10 cellular contexts compared by ENCODE assay signal in the genomic region with DNA sequence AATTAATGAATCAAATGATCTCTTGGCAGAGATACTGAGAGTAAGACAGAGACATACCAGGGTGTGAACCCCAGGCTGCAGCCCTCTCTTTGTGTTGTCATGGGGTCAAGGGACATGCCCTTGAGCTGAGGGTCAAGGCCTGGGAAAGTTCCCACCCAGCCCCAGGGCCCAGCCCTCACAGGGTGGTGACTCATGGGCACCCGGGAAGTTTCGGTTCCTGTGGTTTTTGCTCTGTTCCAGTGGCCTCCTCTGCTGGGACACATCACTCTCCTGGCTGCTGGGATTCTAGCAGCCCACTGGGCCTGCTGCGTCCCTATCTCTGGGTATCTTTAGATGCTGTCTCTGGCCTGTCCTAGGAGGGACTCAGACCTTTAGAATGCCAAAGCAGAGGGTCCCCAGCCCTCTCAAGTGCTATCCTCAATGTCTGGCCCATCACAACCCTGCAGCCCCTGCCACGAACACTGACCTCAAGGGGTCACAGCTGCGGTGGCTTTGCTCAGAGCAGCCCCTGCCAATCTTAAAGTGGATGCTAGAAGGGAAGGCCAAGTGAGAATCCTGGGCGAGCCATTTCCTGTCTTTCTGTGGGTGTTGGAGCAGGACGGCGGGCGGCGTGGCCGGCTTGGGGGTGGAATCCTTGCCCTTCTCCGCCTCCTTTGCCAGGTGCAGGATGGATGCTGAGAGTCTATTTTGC.
DNase-seq lines count a peak whose midpoint lies in the region; ATAC-seq lines count a peak whose summit lies in the region.
"Had no signal": no experiment of that assay in that cellular context is flagged by ENCODE, and none has a peak within 500 bp of the region (broad histone marks: within the 10 kb centered on the region; RNA-seq: fewer than 3 reads in every experiment).

No MANE protein-coding gene starts in this region.

- no peak overlapping the region for H3K4me3 Mint-ChIP-seq in activated naive CD8-positive, alpha-beta T cell treated with anti-CD3 and anti-CD28 coated beads, Interleukin-2, amount 10 ng/mL, durations not matched to agents 7 days and 5 days
- no peak overlapping the region for H3K4me3 Mint-ChIP-seq in activated naive CD8-positive, alpha-beta T cell treated with anti-CD3 and anti-CD28 coated beads for 36 hours
- no peak overlapping the region for H3K4me3 Mint-ChIP-seq in T-helper 17 cell
- no peak overlapping the region for H3K4me3 Mint-ChIP-seq in activated CD4-positive, alpha-beta T cell treated with anti-CD3 and anti-CD28 coated beads, Interleukin-2, amount 10 ng/mL, durations not matched to agents 24 days and 14 days
- H3K4me3 Mint-ChIP-seq: activated naive CD4-positive, alpha-beta T cell treated with anti-CD3 and anti-CD28 coated beads, Interleukin-2, amount 50 U/mL, for 24 hours had no signal

- intact Hi-C loops in aorta (cut with DNase I), result no loop called here
- intact Hi-C loops in activated CD4-positive, alpha-beta T cell treated with anti-CD3 and anti-CD28 coated beads, Interleukin-2, amount 10 ng/mL, durations not matched to agents 24 days and 14 days (cut with micrococcal nuclease), result no loop called here

- ATAC-seq in activated naive CD8-positive, alpha-beta T cell treated with anti-CD3 and anti-CD28 coated beads, Interleukin-2, amount 10 ng/mL, durations not matched to agents 7 days and 5 days (ENCODE audit: low read depth), result no peak
- ATAC-seq in T-helper 17 cell (peak; percentile 42), aorta (ENCODE audit: low FRiP score) (no peak)

- H3K27me3 ChIP-seq in aorta (ENCODE audit: control insufficient read depth in 1 of 2, insufficient read depth in 2 of 2, low read length in 1 of 2), result no peaks in the 10 kb centered on the region

- H3K27ac ChIP-seq in aorta (ENCODE audit: low read depth in 1 of 2, low read length in 2 of 2), result no peak overlapping the region
- H3K27ac ChIP-seq: thoracic aorta had no signal

- peaks cover 67% of the 10 kb centered on the region for H3K4me1 Mint-ChIP-seq in activated naive CD8-positive, alpha-beta T cell treated with anti-CD3 and anti-CD28 coated beads, Interleukin-2, amount 10 ng/mL, durations not matched to agents 7 days and 5 days
- H3K4me1 Mint-ChIP-seq in activated naive CD8-positive, alpha-beta T cell treated with anti-CD3 and anti-CD28 coated beads for 36 hours, result peaks cover 68% of the 10 kb centered on the region
- H3K4me1 Mint-ChIP-seq in T-helper 17 cell, result peaks cover 22% of the 10 kb centered on the region
- H3K4me1 Mint-ChIP-seq in activated CD4-positive, alpha-beta T cell treated with anti-CD3 and anti-CD28 coated beads, Interleukin-2, amount 10 ng/mL, durations not matched to agents 24 days and 14 days, result peaks cover 35% of the 10 kb centered on the region

- no peaks in the 10 kb centered on the region for H3K36me3 ChIP-seq in aorta (ENCODE audit: control insufficient read depth in 1 of 2, insufficient read depth in 2 of 2, low read length in 1 of 2)
- H3K36me3 ChIP-seq: thoracic aorta had no signal

- no peaks in the 10 kb centered on the region for H3K36me3 Mint-ChIP-seq in activated naive CD8-positive, alpha-beta T cell treated with anti-CD3 and anti-CD28 coated beads, Interleukin-2, amount 10 ng/mL, durations not matched to agents 7 days and 5 days
- no peaks in the 10 kb centered on the region for H3K36me3 Mint-ChIP-seq in activated naive CD8-positive, alpha-beta T cell treated with anti-CD3 and anti-CD28 coated beads for 36 hours
- no peaks in the 10 kb centered on the region for H3K36me3 Mint-ChIP-seq in T-helper 17 cell (ENCODE audit: low read depth)
- no peaks in the 10 kb centered on the region for H3K36me3 Mint-ChIP-seq in activated CD4-positive, alpha-beta T cell treated with anti-CD3 and anti-CD28 coated beads, Interleukin-2, amount 10 ng/mL, durations not matched to agents 24 days and 14 days (ENCODE audit: low read depth)
- H3K36me3 Mint-ChIP-seq: activated naive CD4-positive, alpha-beta T cell treated with anti-CD3 and anti-CD28 coated beads, Interleukin-2, amount 50 U/mL, for 24 hours had no signal

- no peaks in the 10 kb centered on the region for H3K27me3 Mint-ChIP-seq in activated naive CD8-positive, alpha-beta T cell treated with anti-CD3 and anti-CD28 coated beads, Interleukin-2, amount 10 ng/mL, durations not matched to agents 7 days and 5 days
- H3K27me3 Mint-ChIP-seq in activated naive CD8-positive, alpha-beta T cell treated with anti-CD3 and anti-CD28 coated beads for 36 hours, result no peaks in the 10 kb centered on the region
- H3K27me3 Mint-ChIP-seq in T-helper 17 cell, result no peaks in the 10 kb centered on the region
- H3K27me3 Mint-ChIP-seq in activated CD4-positive, alpha-beta T cell treated with anti-CD3 and anti-CD28 coated beads, Interleukin-2, amount 10 ng/mL, durations not matched to agents 24 days and 14 days, result peaks cover 15% of the 10 kb centered on the region
- H3K27me3 Mint-ChIP-seq: activated naive CD4-positive, alpha-beta T cell treated with anti-CD3 and anti-CD28 coated beads, Interleukin-2, amount 50 U/mL, for 24 hours had no signal

- H3K9me3 Mint-ChIP-seq in activated naive CD8-positive, alpha-beta T cell treated with anti-CD3 and anti-CD28 coated beads, Interleukin-2, amount 10 ng/mL, durations not matched to agents 7 days and 5 days, result no peaks in the 10 kb centered on the region
- no peaks in the 10 kb centered on the region for H3K9me3 Mint-ChIP-seq in activated naive CD8-positive, alpha-beta T cell treated with anti-CD3 and anti-CD28 coated beads for 36 hours
- H3K9me3 Mint-ChIP-seq in activated CD4-positive, alpha-beta T cell treated with anti-CD3 and anti-CD28 coated beads, Interleukin-2, amount 10 ng/mL, durations not matched to agents 24 days and 14 days, result no peaks in the 10 kb centered on the region
- H3K9me3 Mint-ChIP-seq: activated naive CD4-positive, alpha-beta T cell treated with anti-CD3 and anti-CD28 coated beads, Interleukin-2, amount 50 U/mL, for 24 hours had no signal

- POLR2A ChIA-PET in activated naive CD8-positive, alpha-beta T cell treated with anti-CD3 and anti-CD28 coated beads, Interleukin-2, amount 10 ng/mL, durations not matched to agents 7 days and 5 days (lab: Charles Lee), result interaction anchor here (0.9 to 1.6 kb wide), 2 partner anchors 13 to 148 kb away, joined by 3 to 6 read pairs; no protein-coding TSS in a partner anchor

- H3K4me3 ChIP-seq in aorta (ENCODE audit: low read length in 2 of 2), result no peak overlapping the region
- H3K4me3 ChIP-seq: thoracic aorta had no signal

- 87 to 90% methylated on average over 12 of the region's 12 CpGs for WGBS in aorta, 2 donors

- H3K4me1 ChIP-seq in aorta (ENCODE audit: control insufficient read depth in 1 of 2, insufficient read depth in 2 of 2, low read length in 2 of 2), result no peaks in the 10 kb centered on the region

- DNase-seq in activated naive CD8-positive, alpha-beta T cell treated with anti-CD3 and anti-CD28 coated beads, Interleukin-2, amount 10 ng/mL, durations not matched to agents 7 days and 5 days, result peak; percentile 32
- DNase-seq in activated naive CD8-positive, alpha-beta T cell treated with anti-CD3 and anti-CD28 coated beads for 36 hours, result no peak
- DNase-seq in T-helper 17 cell, result no peak
- peak; percentile 57 for DNase-seq in iris pigment epithelial cell (ENCODE audit: low read depth)
- DNase-seq in aorta, result peak; percentile 77 to 82
- DNase-seq in activated CD4-positive, alpha-beta T cell treated with anti-CD3 and anti-CD28 coated beads, Interleukin-2, amount 10 ng/mL, durations not matched to agents 24 days and 14 days, result no peak
- DNase-seq in amniotic stem cell (lab: John Stamatoyannopoulos, UW), result no peak
- DNase-seq in NCI-H345 (lab: John Stamatoyannopoulos, UW), result no peak

- H3K9me3 ChIP-seq in T-helper 17 cell (ENCODE audit: control insufficient read depth, low read length, poor library complexity, severe bottlenecking) (no peaks in the 10 kb centered on the region), aorta (ENCODE audit: control insufficient read depth, low read length) (no peaks in the 10 kb centered on the region)
- H3K9me3 ChIP-seq: thoracic aorta had no signal

- no peak overlapping the region for H3K27ac Mint-ChIP-seq in activated naive CD8-positive, alpha-beta T cell treated with anti-CD3 and anti-CD28 coated beads, Interleukin-2, amount 10 ng/mL, durations not matched to agents 7 days and 5 days
- no peak overlapping the region for H3K27ac Mint-ChIP-seq in activated naive CD8-positive, alpha-beta T cell treated with anti-CD3 and anti-CD28 coated beads for 36 hours
- H3K27ac Mint-ChIP-seq in T-helper 17 cell, result peak overlapping the region; percentile 37
- H3K27ac Mint-ChIP-seq in activated CD4-positive, alpha-beta T cell treated with anti-CD3 and anti-CD28 coated beads, Interleukin-2, amount 10 ng/mL, durations not matched to agents 24 days and 14 days, result no peak overlapping the region
- H3K27ac Mint-ChIP-seq: activated naive CD4-positive, alpha-beta T cell treated with anti-CD3 and anti-CD28 coated beads, Interleukin-2, amount 50 U/mL, for 24 hours had no signal

Comparison
In these comparisons a context has a peak if more than half of its experiments do, and no peak if none do; other contexts are left out.
1. DNase-seq: peak in activated naive CD8-positive, alpha-beta T cell treated with anti-CD3 and anti-CD28 coated beads, Interleukin-2, amount 10 ng/mL, durations not matched to agents 7 days and 5 days (single experiment), iris pigment epithelial cell (single experiment) and aorta (2 of 2); none in activated naive CD8-positive, alpha-beta T cell treated with anti-CD3 and anti-CD28 coated beads for 36 hours (single experiment), T-helper 17 cell (0 of 3), activated CD4-positive, alpha-beta T cell treated with anti-CD3 and anti-CD28 coated beads, Interleukin-2, amount 10 ng/mL, durations not matched to agents 24 days and 14 days (single experiment), amniotic stem cell (single experiment) and NCI-H345 (single experiment).